In the genomic region with DNA sequence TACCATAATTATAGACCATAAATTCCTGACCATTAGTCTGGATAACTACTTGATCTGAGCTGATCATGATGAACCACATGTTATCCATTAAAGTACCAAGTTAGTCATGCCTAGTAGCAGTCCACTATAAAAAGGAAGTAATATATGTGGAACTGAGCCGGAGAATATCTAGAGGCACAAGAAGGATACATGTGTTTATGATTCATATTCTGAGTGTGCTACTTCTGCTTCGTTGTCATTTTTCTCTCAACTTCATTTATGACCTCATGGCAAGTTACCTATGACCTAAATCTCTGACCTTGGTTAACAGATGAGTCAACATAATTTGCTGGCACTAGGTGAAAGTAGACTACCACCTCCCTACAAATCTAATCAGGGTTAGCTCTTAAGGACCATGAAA, we compare ENCODE assay signal across 18 cellular contexts. TPM values are rescaled to one million over a fixed set of nuclear protein-coding genes. Genes with fewer than 3 reads are reported as not detected.
A peak's percentile ranks its signal among the peaks of the same experiment; 100 is the strongest.
DNase-seq lines count a peak whose midpoint lies in the region; ATAC-seq, FAIRE-seq and TF ChIP-seq lines count a peak whose summit lies in the region.
"Had no signal": no experiment of that assay in that cellular context is flagged by ENCODE, and none has a peak within 500 bp of the region (broad histone marks: within the 10 kb centered on the region; RNA-seq: fewer than 3 reads in every experiment).

No MANE protein-coding gene starts in this region.

- BruUV-seq in K562 (replicated peaks; lab: Mats Ljungman, UMichigan) (no TSS peak), HepG2 (replicated peaks; lab: Mats Ljungman, UMichigan) (no TSS peak)

- H3K4me2 ChIP-seq in K562 (ENCODE audit: insufficient read depth, low read length) (no peak overlapping the region), HepG2 (ENCODE audit: low read depth, low read length) (no peak overlapping the region)

- H3K79me2 ChIP-seq in K562 (ENCODE audit: control insufficient read depth, insufficient read depth, low read length), result no peaks in the 10 kb centered on the region
- no peaks in the 10 kb centered on the region for H3K79me2 ChIP-seq in HepG2 (ENCODE audit: insufficient read depth, low read length)

- no peak for FAIRE-seq in K562 (lab: Jason Lieb, UNC)
- FAIRE-seq in HepG2 (lab: Jason Lieb, UNC), result no peak
- FAIRE-seq: G401.6 had no signal

- no peaks in the 10 kb centered on the region for H3K27me3 ChIP-seq in K562 (ENCODE audit: control insufficient read depth in 2 of 2, insufficient read depth in 2 of 2, low read length in 2 of 2)
- H3K27me3 ChIP-seq in HepG2 (ENCODE audit: control insufficient read depth in 1 of 2, insufficient read depth in 2 of 2, low read length in 2 of 2), result no peaks in the 10 kb centered on the region
- 0 out of 2 replicates have a peak, but pooled peaks cover 2% of the 10 kb centered on the region for H3K27me3 ChIP-seq in SJCRH30

- H3K27ac ChIP-seq in K562 (ENCODE audit: extremely low read depth, low read depth, low read length) (no peak overlapping the region), HepG2 (ENCODE audit: extremely low read length, insufficient read depth, low read length) (no peak overlapping the region), SJCRH30 (no peak overlapping the region)

- H2AFZ ChIP-seq in K562 (ENCODE audit: low read depth, low read length) (no peak overlapping the region), HepG2 (ENCODE audit: low read length) (no peak overlapping the region)

- H3K36me3 ChIP-seq in K562 (ENCODE audit: control insufficient read depth, insufficient read depth, low read length), result no peaks in the 10 kb centered on the region
- H3K36me3 ChIP-seq in HepG2 (replicated peaks in 1 of 2; ENCODE audit: control insufficient read depth in 1 of 2, insufficient read depth in 2 of 2, low read length in 2 of 2), result no peaks in the 10 kb centered on the region
- H3K36me3 ChIP-seq in SJCRH30, result no peaks in the 10 kb centered on the region

- 13% methylated on average over 2 of the region's 2 CpGs for WGBS in K562 (ENCODE audit: insufficient coverage, low coverage, missing lambda C conversion rate)
- WGBS in HepG2 (ENCODE audit: low lambda C conversion rate), result 57% methylated on average over 2 of the region's 2 CpGs

- ATAC-seq in K562, result no peak
- no peak for ATAC-seq in HepG2
- no peak for ATAC-seq in GM21737 (IDR thresholded peaks at IDR 0.05; ENCODE audit: unreplicated experiment)
- no peak for ATAC-seq in HG03521 (IDR thresholded peaks at IDR 0.05; ENCODE audit: unreplicated experiment)
- ATAC-seq: activated T-cell treated with anti-CD3 and anti-CD28 coated beads, Interleukin-2, amount 50 U/mL, for 72 hours; natural killer cell treated with Interleukin-12 subunit alpha and Interleukin-12 subunit beta and Interleukin-15 and Interleukin-18, amount 100 ng/mL, for 72 hours; T-helper 17 cell had no signal

- TF ChIP-seq EP300 in K562 (IDR thresholded peaks at IDR 0.05; ENCODE audit: low read length) (no peak), HepG2 (IDR thresholded peaks at IDR 0.05; ENCODE audit: low read depth in 2 of 2, low read length in 2 of 2) (no peak), HepG2 (CRISPR knock-in tag; IDR thresholded peaks at IDR 0.05; ENCODE audit: borderline replicate concordance) (no peak)

- no peak for TF ChIP-seq POLR2A in K562 (conservative IDR thresholded peaks at IDR 0.05)
- no peak for TF ChIP-seq POLR2A in HepG2 (IDR thresholded peaks at IDR 0.05; ENCODE audit: insufficient read depth in 1 of 2, low read depth in 2 of 2, low read length in 2 of 2)

- TF ChIP-seq CTCF in K562 (IDR thresholded peaks at IDR 0.05 in 2 of 3, conservative IDR thresholded peaks at IDR 0.05 in 1 of 3; ENCODE audit: insufficient read depth in 2 of 3, low read depth in 1 of 3, low read length in 3 of 3) (no peak), HepG2 (CRISPR knock-in tag; IDR thresholded peaks at IDR 0.05) (no peak)

- H3K9me3 ChIP-seq in K562 (replicated peaks; ENCODE audit: control insufficient read depth, insufficient read depth, low read depth, low read length) (no peaks in the 10 kb centered on the region), HepG2 (ENCODE audit: low read length) (no peaks in the 10 kb centered on the region; the same call in 1 of the 2 replicates), SJCRH30 (replicated peaks) (no peaks in the 10 kb centered on the region)

- H3K4me1 ChIP-seq in K562 (replicated peaks in 1 of 2; ENCODE audit: control insufficient read depth in 2 of 2, insufficient read depth in 2 of 2, low read length in 2 of 2), result no peaks in the 10 kb centered on the region
- peaks cover 32% of the 10 kb centered on the region for H3K4me1 ChIP-seq in HepG2 (ENCODE audit: insufficient read depth, low read length)
- H3K4me1 ChIP-seq in SJCRH30, result no peaks in the 10 kb centered on the region

- no peaks in the 10 kb centered on the region for H4K20me1 ChIP-seq in K562 (replicated peaks; ENCODE audit: control insufficient read depth, insufficient read depth, low read length)
- H4K20me1 ChIP-seq in HepG2 (ENCODE audit: insufficient read depth, low read length), result no peaks in the 10 kb centered on the region

- H3K4me3 ChIP-seq in K562 (no peak overlapping the region), HepG2 (replicated peaks in 1 of 3; ENCODE audit: insufficient read depth in 1 of 3, low read depth in 2 of 3, low read length in 3 of 3) (no peak overlapping the region), SJCRH30 (no peak overlapping the region)

- DNase-seq in GDM1 (lab: John Stamatoyannopoulos, UW), result peak; percentile 5
- peak; percentile 3 for DNase-seq in NCI-H226
- DNase-seq in K562 (ENCODE audit: extremely low read depth in 1 of 4, low spot score in 3 of 4), result no peak
- no peak for DNase-seq in HepG2 (ENCODE audit: low spot score)
- no peak for DNase-seq in medulla oblongata (ENCODE audit: extremely low spot score)
- DNase-seq in SJCRH30, result no peak
- DNase-seq: activated CD4-positive, alpha-beta T cell treated with anti-CD3 and anti-CD28 coated beads, Interleukin-2, amount 50 U/mL, for 1 hour; activated T-cell treated with anti-CD3 and anti-CD28 coated beads, Interleukin-2, amount 50 U/mL, for 72 hours; glutamatergic neuron; left cardiac atrium; NCI-H2029 treated with DMSO at 0.1 percent for 48 hours; retina; stimulated activated CD4-positive, alpha-beta T cell treated with anti-CD3 and anti-CD28 coated beads, Interleukin-4, amount 100 ng/mL, for 1 hour; T-helper 17 cell had no signal

- no peak overlapping the region for H3K9ac ChIP-seq in K562 (ENCODE audit: insufficient read depth in 1 of 2, low read depth in 2 of 2, low read length in 2 of 2)
- no peak overlapping the region for H3K9ac ChIP-seq in HepG2 (ENCODE audit: insufficient read depth, low read depth, low read length)

- in situ Hi-C loops in K562 (cut with MboI), result loop anchor here (10.0 to 25.0 kb wide), 2 partner anchors 340 to 822 kb away; no protein-coding TSS in a partner anchor
- in situ Hi-C loops in HepG2 (cut with HindIII; ENCODE audit: extremely low pct_ligation_motif_present, low pct_unique_long_range_greater_than_20kb), result loop anchor here (10.0 to 25.0 kb wide), 2 partner anchors 340 to 822 kb away; no protein-coding TSS in a partner anchor

- CTCF ChIA-PET in K562 (lab: Yijun Ruan, JAX; ENCODE audit: low intra/inter-chr PET ratio) (no interaction called here), HepG2 (lab: Yijun Ruan, JAX; ENCODE audit: low intra/inter-chr PET ratio, low total read pairs) (no interaction called here)

- no peaks in the 10 kb centered on the region for H3K9me1 ChIP-seq in K562 (ENCODE audit: control insufficient read depth, insufficient read depth, low read length)

- no peak for TF ChIP-seq RAD21 in K562 (CRISPR knock-in tag; conservative IDR thresholded peaks at IDR 0.05 in 1 of 2, IDR thresholded peaks at IDR 0.05 in 1 of 2)
- TF ChIP-seq RAD21 in HepG2 (CRISPR knock-in tag; IDR thresholded peaks at IDR 0.05), result no peak

- intact Hi-C loops in K562 (cut with micrococcal nuclease) (loop anchor here (10.0 kb wide), 1 partner anchor 130 kb away; no protein-coding TSS in a partner anchor), HepG2 (cut with micrococcal nuclease; ENCODE audit: unreplicated experiment) (no loop called here)

- POLR2A ChIA-PET in K562 (lab: Yijun Ruan, JAX), result no interaction called here
- POLR2A ChIA-PET in HepG2 (lab: Yijun Ruan, JAX), result no interaction called here

RNA-seq across cellular contexts. Expression of a gene that starts 56.5 kb away (rescaled TPM):
- total RNA-seq in K562 (2011; cell fraction: chromatin; rRNA removed; ENCODE audit: low replicate concordance), result 75.2 and 214 TPM in 2 replicates
- 40.7 and 57.2 TPM in 2 replicates for total RNA-seq in K562 (2011; cell fraction: nucleolus; rRNA removed)
- total RNA-seq in K562 (2011; cell fraction: nucleoplasm; rRNA removed), result 73.1 and 77.5 TPM in 2 replicates
- total RNA-seq in K562 (2014; rRNA removed) (40.0 and 42.2 TPM in 2 replicates), K562 (2014; rRNA removed; fragmentation: Illumina TruSeq; extraction: Trizol) (52.2 and 59.0 TPM in 2 replicates), K562 (2015; rRNA removed; fragmentation: Illumina TruSeq; extraction: Trizol) (53.8 and 55.5 TPM in 2 replicates), K562 (2021) (67.4 and 73.2 TPM in 2 replicates), HepG2 (2016; rRNA removed; fragmentation: Illumina TruSeq; extraction: Trizol) (61.1 and 97.9 TPM in 2 replicates)
- polyA plus RNA-seq in K562 (2011; rRNA removed) (86.9 and 89.3 TPM in 2 replicates), K562 (2014; fragmentation: Illumina TruSeq; extraction: Trizol) (55.0 and 58.9 TPM in 2 replicates), K562 (2014; fragmentation: Nextera tagmentation; extraction: Ambion mirVana) (10 to 100 TPM; 25.5 to 26.9 TPM), K562 (2014; rRNA removed) (34.4 and 37.8 TPM in 2 replicates), HepG2 (2011; rRNA removed) (48.9 and 55.7 TPM in 2 replicates)
- 46.3 and 63.7 TPM in 2 replicates for polyA plus RNA-seq in K562 (2011; cell fraction: cytosol; rRNA removed)
- 73.9 and 82.8 TPM in 2 replicates for polyA plus RNA-seq in K562 (2011; cell fraction: nucleus; rRNA removed)
- 26.2 and 39.0 TPM in 2 replicates for polyA plus RNA-seq in K562 (2012)
- polyA minus RNA-seq in K562 (2011; rRNA and poly(A)+ RNA removed), result 220 and 227 TPM in 2 replicates
- polyA minus RNA-seq in K562 (2011; cell fraction: cytosol; rRNA and poly(A)+ RNA removed), result 81.2 and 104 TPM in 2 replicates
- polyA minus RNA-seq in K562 (2011; cell fraction: nucleus; rRNA and poly(A)+ RNA removed), result 58.8 and 101 TPM in 2 replicates
- 16.1 and 17.5 TPM in 2 replicates for total RNA-seq in HepG2 (2016; cell fraction: cytosol; rRNA removed; fragmentation: Illumina TruSeq; extraction: Trizol; ENCODE audit: low read depth)
- total RNA-seq in HepG2 (2016; cell fraction: insoluble cytoplasmic fraction; rRNA removed; fragmentation: Illumina TruSeq; extraction: Trizol), result 56.4 and 90.8 TPM in 2 replicates
- 33.0 and 35.8 TPM in 2 replicates for total RNA-seq in HepG2 (2016; cell fraction: membrane; rRNA removed; fragmentation: Illumina TruSeq; extraction: Trizol)
- 70.8 and 73.9 TPM in 2 replicates for total RNA-seq in HepG2 (2016; cell fraction: nucleus; rRNA removed; fragmentation: Illumina TruSeq; extraction: Trizol)
- 30.1 and 39.4 TPM in 2 replicates for polyA plus RNA-seq in HepG2 (2011; cell fraction: cytosol; rRNA removed)
- polyA plus RNA-seq in HepG2 (2011; cell fraction: nucleus; rRNA removed), result 39.5 and 42.6 TPM in 2 replicates
- 32.6 and 35.4 TPM in 2 replicates for polyA plus RNA-seq in HepG2 (2012)
- 2.2 and 2.6 TPM in 2 replicates for polyA plus RNA-seq in HepG2 (2016; cell fraction: cytosol; fragmentation: Illumina TruSeq; extraction: Trizol; ENCODE audit: low read depth)
- 64.3 and 64.9 TPM in 2 replicates for polyA plus RNA-seq in HepG2 (2016; cell fraction: insoluble cytoplasmic fraction; fragmentation: Illumina TruSeq; extraction: Trizol; ENCODE audit: low read depth)
- 7.9 and 9.7 TPM in 2 replicates for polyA plus RNA-seq in HepG2 (2016; cell fraction: membrane; fragmentation: Illumina TruSeq; extraction: Trizol; ENCODE audit: low read depth)
- 49.4 and 51.3 TPM in 2 replicates for polyA plus RNA-seq in HepG2 (2016; cell fraction: nucleus; fragmentation: Illumina TruSeq; extraction: Trizol; ENCODE audit: insufficient read depth, low read depth)
- polyA minus RNA-seq in HepG2 (2011; rRNA and poly(A)+ RNA removed; ENCODE audit: low replicate concordance), result 82.8 and 91.1 TPM in 2 replicates
- 62.0 and 69.7 TPM in 2 replicates for polyA minus RNA-seq in HepG2 (2011; cell fraction: cytosol; rRNA and poly(A)+ RNA removed)
- 141 and 147 TPM in 2 replicates for polyA minus RNA-seq in HepG2 (2011; cell fraction: nucleus; rRNA and poly(A)+ RNA removed)
- 77.1 and 82.3 TPM in 2 replicates for total RNA-seq in SJCRH30 (2014; rRNA removed; shearing (Covaris generic))

Comparison
In these comparisons a context has a peak if more than half of its experiments do, and no peak if none do; other contexts are left out.
1. DNase-seq: peak in GDM1 (single experiment) and NCI-H226 (single experiment); none in K562 (0 of 4), HepG2 (single experiment), medulla oblongata (single experiment) and SJCRH30 (0 of 2).